ENCODE assay signal across 8 cellular contexts in genomic region chr22:22770280-22770871, GRCh38.
DNase-seq lines count a peak whose midpoint lies in the region; ATAC-seq and TF ChIP-seq lines count a peak whose summit lies in the region.

No MANE protein-coding gene starts in this region.

- intact Hi-C loops in CD4-positive, alpha-beta memory T cell (cut with micrococcal nuclease) = no loop called here

- H3K4me3 Mint-ChIP-seq in CD4-positive, alpha-beta memory T cell = no peak overlapping the region

- no peak for ATAC-seq in HG03280 (IDR thresholded peaks at IDR 0.05; ENCODE audit: unreplicated experiment)

- TF ChIP-seq CTCF in SU-DHL-6 (IDR thresholded peaks at IDR 0.05; ENCODE audit: insufficient read depth, low read length, poor library complexity, severe bottlenecking) (peak; percentile 95), astrocyte of the spinal cord (IDR thresholded peaks at IDR 0.05; ENCODE audit: low read depth, low read length) (peak; percentile 78)

- no peaks in the 10 kb centered on the region for H3K4me1 ChIP-seq in CD4-positive, alpha-beta memory T cell (ENCODE audit: insufficient read depth, low read length)
- no peaks in the 10 kb centered on the region for H3K4me1 ChIP-seq in HAP-1

- POLR2A ChIA-PET in CD4-positive, alpha-beta memory T cell (lab: Charles Lee; ENCODE audit: partially characterized antibody) = interaction anchor here (0.7 to 3.2 kb wide), 9 partner anchors 14 to 114 kb away, joined by 3 to 18 read pairs (median 4); no protein-coding TSS in a partner anchor

- no peaks in the 10 kb centered on the region for H3K27me3 ChIP-seq in CD4-positive, alpha-beta memory T cell (ENCODE audit: insufficient read depth, low read length)
- H3K27me3 ChIP-seq in HAP-1 (ENCODE audit: low read depth) (peaks cover 10% of the 10 kb centered on the region; the same call in 1 of the 2 replicates), SU-DHL-6 (ENCODE audit: low read length) (no peaks in the 10 kb centered on the region)

- DNase-seq in CD4-positive, alpha-beta memory T cell = peak; percentile 20 to 46 (median 30)
- DNase-seq in HAP-1 (ENCODE audit: low spot score in 2 of 2) (peak; percentile 23 to 77), astrocyte of the spinal cord (ENCODE audit: low read depth, low spot score) (peak; percentile 4), kidney tubule cell (ENCODE audit: low spot score) (peak; percentile 62), globus pallidus (ENCODE audit: low spot score) (no peak)
- peak; percentile 77 for DNase-seq in stimulated activated CD8-positive, alpha-beta memory T cell treated with anti-CD3 and anti-CD28 coated beads, Interleukin-4, amount 100 ng/mL, for 48 hours

- in situ Hi-C loops in HAP-1 (cut with MboI; ENCODE audit: low sequenced_read_pairs) = no loop called here
- in situ Hi-C loops in astrocyte of the spinal cord (cut with HindIII; ENCODE audit: low sequenced_read_pairs) = no loop called here

- no peaks in the 10 kb centered on the region for H4K20me1 ChIP-seq in SU-DHL-6 (ENCODE audit: low read depth, low read length)

- no peak overlapping the region for H2AFZ ChIP-seq in SU-DHL-6 (ENCODE audit: low read depth, low read length, severe bottlenecking)

- H3K9me3 ChIP-seq in CD4-positive, alpha-beta memory T cell (ENCODE audit: control insufficient read depth in 1 of 2, low read length in 2 of 2) = no peaks in the 10 kb centered on the region
- H3K9me3 ChIP-seq in HAP-1 (no peaks in the 10 kb centered on the region), SU-DHL-6 (ENCODE audit: insufficient read depth, low read length) (no peaks in the 10 kb centered on the region)

- peaks cover 10 to 28% (median 19%) of the 10 kb centered on the region in 4 donors for H3K4me1 Mint-ChIP-seq in CD4-positive, alpha-beta memory T cell

- CTCF ChIA-PET in CD4-positive, alpha-beta memory T cell (lab: Charles Lee; ENCODE audit: partially characterized antibody) = interaction anchor here (0.8 to 9.8 kb wide), 23 partner anchors 8 to 187 kb away, joined by 3 to 138 read pairs (median 5); partner anchors contain the start of gene IGLL5

- no peaks in the 10 kb centered on the region for H3K79me2 ChIP-seq in SU-DHL-6 (ENCODE audit: insufficient read depth, low read length)

- peak overlapping the region in 5 of 7 donors; percentile 2 to 72 (median 23) for H3K27ac Mint-ChIP-seq in CD4-positive, alpha-beta memory T cell

- no peak overlapping the region for H3K4me2 ChIP-seq in SU-DHL-6 (ENCODE audit: low read depth, low read length, poor library complexity, severe bottlenecking)

- H3K9me2 ChIP-seq in SU-DHL-6 (replicated peaks; ENCODE audit: insufficient read depth, low read length) = no peaks in the 10 kb centered on the region

- H3K4me3 ChIP-seq in CD4-positive, alpha-beta memory T cell (ENCODE audit: low read length in 2 of 2) = no peak overlapping the region
- H3K4me3 ChIP-seq in HAP-1 = no peak overlapping the region
- no peak overlapping the region for H3K4me3 ChIP-seq in SU-DHL-6 (ENCODE audit: insufficient read depth, low read length, poor library complexity, severe bottlenecking)
- H3K4me3 ChIP-seq in astrocyte of the spinal cord (ENCODE audit: low read depth, low read length) = no peak overlapping the region

- H3K36me3 Mint-ChIP-seq in CD4-positive, alpha-beta memory T cell = no peaks in the 10 kb centered on the region

- H3K9me3 Mint-ChIP-seq in CD4-positive, alpha-beta memory T cell = no peaks in the 10 kb centered on the region

- no peaks in the 10 kb centered on the region for H3F3A ChIP-seq in SU-DHL-6 (ENCODE audit: insufficient read depth)

- no peak overlapping the region for H3K9ac ChIP-seq in SU-DHL-6 (ENCODE audit: low read length)

- no peak overlapping the region for H3K27ac ChIP-seq in CD4-positive, alpha-beta memory T cell (ENCODE audit: low read depth, low read length)
- no peak overlapping the region for H3K27ac ChIP-seq in SU-DHL-6 (ENCODE audit: low read depth, low read length)

- peaks cover 3 to 4% of the 10 kb centered on the region in 2 donors for H3K27me3 Mint-ChIP-seq in CD4-positive, alpha-beta memory T cell

- H3K36me3 ChIP-seq in CD4-positive, alpha-beta memory T cell (ENCODE audit: insufficient read depth, low read length) = no peaks in the 10 kb centered on the region
- no peaks in the 10 kb centered on the region for H3K36me3 ChIP-seq in HAP-1 (replicated peaks)
- no peaks in the 10 kb centered on the region for H3K36me3 ChIP-seq in SU-DHL-6 (ENCODE audit: low read length)
